Comparison of ENCODE assay signal across 20 cellular contexts in genomic region chr4:36944227-36944626, GRCh38.
"Had no signal": no experiment of that assay in that cellular context is flagged by ENCODE, and none has a peak within 500 bp of the region (broad histone marks: within the 10 kb centered on the region; RNA-seq: fewer than 3 reads in every experiment).

No MANE protein-coding gene starts in this region.

- H3K4me3 Mint-ChIP-seq: activated CD8-positive, alpha-beta T cell treated with anti-CD3 and anti-CD28 coated beads, Interleukin-2, amount 10 ng/mL, durations not matched to agents 7 days and 5 days; activated naive CD8-positive, alpha-beta T cell treated with anti-CD3 and anti-CD28 coated beads, Interleukin-2, amount 50 U/mL, for 24 hours; activated T-helper 1 cell treated with anti-CD3 and anti-CD28 coated beads, Interleukin-12 subunit alpha, Interleukin-12 subunit beta, Interleukin-2, Interleukin-4 antibody, amounts not matched to agents 30 ng/mL and 10 ng/mL and 1 ng/mL, durations not matched to agents 14 hours and 24 hours and 36 hours; immature natural killer cell; nephron; stimulated activated effector memory CD8-positive, alpha-beta T cell treated with anti-CD3 and anti-CD28 coated beads, Interleukin-12 subunit alpha, Interleukin-12 subunit beta, amount 100 ng/mL, for 72 hours; type B pancreatic cell had no signal

- ATAC-seq: activated CD8-positive, alpha-beta T cell treated with anti-CD3 and anti-CD28 coated beads, Interleukin-2, amount 10 ng/mL, durations not matched to agents 7 days and 5 days; activated naive CD8-positive, alpha-beta T cell treated with anti-CD3 and anti-CD28 coated beads, Interleukin-2, amount 50 U/mL, for 24 hours; body of pancreas; left ventricle myocardium superior; right lobe of liver; stimulated activated effector memory CD8-positive, alpha-beta T cell treated with anti-CD3 and anti-CD28 coated beads, Interleukin-12 subunit alpha, Interleukin-12 subunit beta, amount 100 ng/mL, for 72 hours had no signal

- H3K27me3 Mint-ChIP-seq: activated naive CD8-positive, alpha-beta T cell treated with anti-CD3 and anti-CD28 coated beads, Interleukin-2, amount 50 U/mL, for 24 hours; type B pancreatic cell had no signal

- DNase-seq: activated CD4-positive, alpha-beta T cell treated with anti-CD3 and anti-CD28 coated beads for 1 hour; activated CD4-positive, alpha-beta T cell treated with anti-CD3 and anti-CD28 coated beads, Interleukin-2, amount 50 U/mL, for 1 hour; activated CD8-positive, alpha-beta T cell treated with anti-CD3 and anti-CD28 coated beads, Interleukin-2, amount 10 ng/mL, durations not matched to agents 7 days and 5 days; activated gamma-delta T cell; activated naive CD4-positive, alpha-beta T cell treated with anti-CD3 and anti-CD28 coated beads, Interleukin-2, amount 50 U/mL, for 16 hours; activated naive CD8-positive, alpha-beta T cell treated with anti-CD3 and anti-CD28 coated beads, Interleukin-2, amount 50 U/mL, for 24 hours; body of pancreas; effector CD4-positive, alpha-beta T cell; immature natural killer cell; left ventricle myocardium superior; right lobe of liver; stimulated activated CD4-positive, alpha-beta T cell treated with anti-CD3 and anti-CD28 coated beads, Interleukin-2, amount 100 ng/mL, for 24 hours; stomach; T-helper 1 cell; T-helper 9 cell had no signal

- H3K9me3 Mint-ChIP-seq: activated naive CD8-positive, alpha-beta T cell treated with anti-CD3 and anti-CD28 coated beads, Interleukin-2, amount 50 U/mL, for 24 hours; activated T-helper 1 cell treated with anti-CD3 and anti-CD28 coated beads, Interleukin-12 subunit alpha, Interleukin-12 subunit beta, Interleukin-2, Interleukin-4 antibody, amounts not matched to agents 30 ng/mL and 10 ng/mL and 1 ng/mL, durations not matched to agents 14 hours and 24 hours and 36 hours; nephron; stimulated activated effector memory CD8-positive, alpha-beta T cell treated with anti-CD3 and anti-CD28 coated beads, Interleukin-12 subunit alpha, Interleukin-12 subunit beta, amount 100 ng/mL, for 72 hours; type B pancreatic cell had no signal

- H3K27ac Mint-ChIP-seq: activated CD8-positive, alpha-beta T cell treated with anti-CD3 and anti-CD28 coated beads, Interleukin-2, amount 10 ng/mL, durations not matched to agents 7 days and 5 days; activated naive CD8-positive, alpha-beta T cell treated with anti-CD3 and anti-CD28 coated beads, Interleukin-2, amount 50 U/mL, for 24 hours; activated T-helper 1 cell treated with anti-CD3 and anti-CD28 coated beads, Interleukin-12 subunit alpha, Interleukin-12 subunit beta, Interleukin-2, Interleukin-4 antibody, amounts not matched to agents 30 ng/mL and 10 ng/mL and 1 ng/mL, durations not matched to agents 14 hours and 24 hours and 36 hours; immature natural killer cell; nephron; stimulated activated effector memory CD8-positive, alpha-beta T cell treated with anti-CD3 and anti-CD28 coated beads, Interleukin-12 subunit alpha, Interleukin-12 subunit beta, amount 100 ng/mL, for 72 hours; type B pancreatic cell had no signal

- H3K4me1 Mint-ChIP-seq: activated naive CD8-positive, alpha-beta T cell treated with anti-CD3 and anti-CD28 coated beads, Interleukin-2, amount 50 U/mL, for 24 hours; immature natural killer cell; nephron; stimulated activated effector memory CD8-positive, alpha-beta T cell treated with anti-CD3 and anti-CD28 coated beads, Interleukin-12 subunit alpha, Interleukin-12 subunit beta, amount 100 ng/mL, for 72 hours had no signal

- H3K36me3 Mint-ChIP-seq: immature natural killer cell; stimulated activated effector memory CD8-positive, alpha-beta T cell treated with anti-CD3 and anti-CD28 coated beads, Interleukin-12 subunit alpha, Interleukin-12 subunit beta, amount 100 ng/mL, for 72 hours; type B pancreatic cell had no signal

- H3K9me3 ChIP-seq: body of pancreas, right lobe of liver, stomach, thoracic aorta had no signal
